In genomic region chr1:57307382-57307781, GRCh38 we compare ENCODE assay signal across 9 cellular contexts.
A peak's percentile ranks its signal among the peaks of the same experiment; 100 is the strongest.
DNase-seq lines count a peak whose midpoint lies in the region; ATAC-seq and TF ChIP-seq lines count a peak whose summit lies in the region.
"Had no signal": no experiment of that assay in that cellular context is flagged by ENCODE, and none has a peak within 500 bp of the region (broad histone marks: within the 10 kb centered on the region; RNA-seq: fewer than 3 reads in every experiment).

No MANE protein-coding gene starts in this region.

- peak overlapping the region; percentile 8 for H3K27ac ChIP-seq in CD4-positive, alpha-beta memory T cell (ENCODE audit: low read depth, low read length)
- H3K27ac ChIP-seq in osteoblast (ENCODE audit: low read depth, low read length) (no peak overlapping the region), esophagus muscularis mucosa (replicated peaks in 1 of 4) (no peak overlapping the region)

- H3K4me1 ChIP-seq in CD4-positive, alpha-beta memory T cell (ENCODE audit: insufficient read depth, low read length): peaks cover 33% of the 10 kb centered on the region
- no peaks in the 10 kb centered on the region for H3K4me1 ChIP-seq in osteoblast (ENCODE audit: insufficient read depth, low read length)
- no peaks in the 10 kb centered on the region for H3K4me1 ChIP-seq in esophagus muscularis mucosa

- H3K27me3 ChIP-seq in CD4-positive, alpha-beta memory T cell (ENCODE audit: insufficient read depth, low read length): no peaks in the 10 kb centered on the region
- no peaks in the 10 kb centered on the region for H3K27me3 ChIP-seq in osteoblast (ENCODE audit: insufficient read depth, low read length)
- H3K27me3 ChIP-seq in esophagus muscularis mucosa: no peaks in the 10 kb centered on the region

- intact Hi-C loops in CD4-positive, alpha-beta memory T cell (cut with micrococcal nuclease): no loop called here
- intact Hi-C loops in esophagus muscularis mucosa (cut with DNase I): no loop called here

- in situ Hi-C loops in KBM-7 (cut with MboI; ENCODE audit: low pct_unique_long_range_greater_than_20kb, low sequenced_read_pairs): no loop called here

- H3K27me3 Mint-ChIP-seq in CD4-positive, alpha-beta memory T cell: peaks cover 0 to 2% of the 10 kb centered on the region in 2 donors
- H3K27me3 Mint-ChIP-seq: dendritic cell treated with granulocyte-macrophage colony-stimulating factor and Interleukin-4, amounts not matched to agents 40 ng/mL and 50 ng/mL, for 4 days had no signal

- ATAC-seq in GM19468 (IDR thresholded peaks at IDR 0.05; ENCODE audit: extremely low read depth, unreplicated experiment): peak; percentile 58

- H3K4me3 Mint-ChIP-seq in CD4-positive, alpha-beta memory T cell: peak overlapping the region; percentile 52 to 85 (median 77)
- H3K4me3 Mint-ChIP-seq: dendritic cell treated with granulocyte-macrophage colony-stimulating factor and Interleukin-4, amounts not matched to agents 40 ng/mL and 50 ng/mL, for 4 days had no signal

- H3K4me3 ChIP-seq in CD4-positive, alpha-beta memory T cell (ENCODE audit: low read length in 2 of 2): no peak overlapping the region
- no peak overlapping the region for H3K4me3 ChIP-seq in osteoblast (ENCODE audit: insufficient read depth, low read length)
- H3K4me3 ChIP-seq in esophagus muscularis mucosa: no peak overlapping the region

- peaks cover 28 to 53% (median 32%) of the 10 kb centered on the region in 4 donors for H3K4me1 Mint-ChIP-seq in CD4-positive, alpha-beta memory T cell

- no peak for TF ChIP-seq EP300 in esophagus muscularis mucosa (IDR thresholded peaks at IDR 0.05)

- TF ChIP-seq CTCF in osteoblast (IDR thresholded peaks at IDR 0.05; ENCODE audit: extremely low read depth, low read depth, low read length): no peak
- TF ChIP-seq CTCF in esophagus muscularis mucosa (IDR thresholded peaks at IDR 0.05): no peak

- peaks cover 0 to 6% (median 2%) of the 10 kb centered on the region in 8 donors for H3K9me3 Mint-ChIP-seq in CD4-positive, alpha-beta memory T cell

- POLR2A ChIA-PET in CD4-positive, alpha-beta memory T cell (lab: Charles Lee; ENCODE audit: partially characterized antibody): interaction anchor here (1.1 to 1.2 kb wide), 2 partner anchors 9 to 11 kb away, joined by 7 to 9 read pairs; no protein-coding TSS in a partner anchor

- peak overlapping the region; percentile 59 to 95 (median 88) for H3K27ac Mint-ChIP-seq in CD4-positive, alpha-beta memory T cell
- H3K27ac Mint-ChIP-seq: dendritic cell treated with granulocyte-macrophage colony-stimulating factor and Interleukin-4, amounts not matched to agents 40 ng/mL and 50 ng/mL, for 4 days had no signal

- WGBS in esophagus muscularis mucosa: 83% methylated on average over 4 of the region's 4 CpGs

- CTCF ChIA-PET in CD4-positive, alpha-beta memory T cell (lab: Charles Lee; ENCODE audit: partially characterized antibody): interaction anchor here (1.2 kb wide), 1 partner anchor 11 kb away, joined by 4 read pairs; no protein-coding TSS in a partner anchor

- H4K20me1 ChIP-seq in osteoblast (ENCODE audit: insufficient read depth, low read length): no peaks in the 10 kb centered on the region

- H3K36me3 ChIP-seq in CD4-positive, alpha-beta memory T cell (ENCODE audit: insufficient read depth, low read length): no peaks in the 10 kb centered on the region
- no peaks in the 10 kb centered on the region for H3K36me3 ChIP-seq in osteoblast (ENCODE audit: insufficient read depth, low read length)
- H3K36me3 ChIP-seq in esophagus muscularis mucosa: no peaks in the 10 kb centered on the region

- no peak for TF ChIP-seq POLR2A in esophagus muscularis mucosa (IDR thresholded peaks at IDR 0.05; ENCODE audit: low read depth)

- peak; percentile 83 to 94 (median 92) for DNase-seq in CD4-positive, alpha-beta memory T cell
- peak; percentile 82 for DNase-seq in KBM-7
- peak; percentile 33 to 45 for DNase-seq in activated CD4-positive, alpha-beta T cell treated with anti-CD3 and anti-CD28 coated beads, Interleukin-2, amount 50 U/mL, for 48 hours
- DNase-seq in iPS-NIHi7 (ENCODE audit: extremely low spot score): peak; percentile 72
- DNase-seq in Kasumi-1 (lab: John Stamatoyannopoulos, UW): no peak
- no peak for DNase-seq in osteoblast (ENCODE audit: insufficient read length, low spot score, missing footprints)
- DNase-seq in esophagus muscularis mucosa (ENCODE audit: extremely low spot score): no peak

- H3K9me3 ChIP-seq in CD4-positive, alpha-beta memory T cell (ENCODE audit: control insufficient read depth in 1 of 2, low read length in 2 of 2): no peaks in the 10 kb centered on the region
- H3K9me3 ChIP-seq in osteoblast (ENCODE audit: low read depth, low read length): no peaks in the 10 kb centered on the region
- H3K9me3 ChIP-seq in esophagus muscularis mucosa: no peaks in the 10 kb centered on the region

- H3K79me2 ChIP-seq in osteoblast (ENCODE audit: insufficient read depth, low read length): no peaks in the 10 kb centered on the region

- H2AFZ ChIP-seq in osteoblast (ENCODE audit: low read length): no peak overlapping the region

- no peaks in the 10 kb centered on the region for H3K36me3 Mint-ChIP-seq in CD4-positive, alpha-beta memory T cell

- H3K4me2 ChIP-seq in osteoblast (ENCODE audit: insufficient read depth, low read length): no peak overlapping the region

Comparison
In these comparisons a context has a peak if more than half of its experiments do, and no peak if none do; other contexts are left out.
1. DNase-seq: peak in CD4-positive, alpha-beta memory T cell (5 of 5), KBM-7 (single experiment), activated CD4-positive, alpha-beta T cell treated with anti-CD3 and anti-CD28 coated beads, Interleukin-2, amount 50 U/mL, for 48 hours (2 of 2) and iPS-NIHi7 (single experiment); none in Kasumi-1 (0 of 2), osteoblast (single experiment) and esophagus muscularis mucosa (single experiment).